29 cellular contexts compared by ENCODE assay signal in the genomic region with DNA sequence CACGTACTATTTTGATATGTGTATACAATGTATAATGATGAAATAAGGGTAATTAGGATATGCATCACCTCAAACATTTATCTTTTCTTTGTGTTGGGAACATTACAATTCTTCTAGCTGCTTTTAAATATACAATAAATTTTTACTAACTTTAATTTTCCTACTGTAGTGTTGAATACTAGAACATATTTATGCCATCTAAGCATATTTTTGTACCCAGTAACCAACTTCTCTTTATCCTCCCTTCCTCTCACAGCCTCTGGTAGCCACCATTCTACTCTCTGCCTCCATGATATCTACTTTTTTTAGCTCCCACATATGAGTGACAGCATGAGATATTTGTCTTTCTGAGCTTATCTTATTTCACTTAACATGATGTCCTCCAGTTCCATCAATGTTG.
"Had no signal": no experiment of that assay in that cellular context is flagged by ENCODE, and none has a peak within 500 bp of the region (broad histone marks: within the 10 kb centered on the region; RNA-seq: fewer than 3 reads in every experiment).

No MANE protein-coding gene starts in this region.

- H3K4me3 ChIP-seq: colonic mucosa, coronary artery, dorsolateral prefrontal cortex, esophagus muscularis mucosa, esophagus squamous epithelium, gastrocnemius medialis, gastroesophageal sphincter, heart left ventricle, heart right ventricle had no signal

- H3K27me3 ChIP-seq: colonic mucosa, dorsolateral prefrontal cortex, esophagus muscularis mucosa, esophagus squamous epithelium, foreskin keratinocyte, gastrocnemius medialis, gastroesophageal sphincter, heart left ventricle, heart right ventricle had no signal

- H3K4me1 Mint-ChIP-seq: endodermal cell had no signal

- DNase-seq: colonic mucosa; cortex of kidney; dermis blood vessel endothelial cell; dorsolateral prefrontal cortex; effector CD4-positive, alpha-beta T cell; effector CD8-positive, alpha-beta T cell; effector memory CD4-positive, alpha-beta T cell; effector memory CD8-positive, alpha-beta T cell; endodermal cell; erythroblast; esophagus squamous epithelium; foreskin fibroblast; foreskin melanocyte; gastrocnemius medialis; glutamatergic neuron; head of caudate nucleus; heart left ventricle; heart right ventricle had no signal

- H3K9me3 ChIP-seq: colonic mucosa, esophagus muscularis mucosa, esophagus squamous epithelium, gastrocnemius medialis, gastroesophageal sphincter, heart left ventricle had no signal

- H3K4me1 ChIP-seq: colonic mucosa, esophagus muscularis mucosa, esophagus squamous epithelium, gastrocnemius medialis, gastroesophageal sphincter, heart left ventricle, heart right ventricle had no signal

- H3K4me3 Mint-ChIP-seq: dendritic cell treated with granulocyte-macrophage colony-stimulating factor and Interleukin-4, amounts not matched to agents 40 ng/mL and 50 ng/mL, for 4 days; effector memory CD8-positive, alpha-beta T cell; endodermal cell had no signal

- H3K36me3 ChIP-seq: colonic mucosa, esophagus muscularis mucosa, esophagus squamous epithelium, gastrocnemius medialis, gastroesophageal sphincter, heart left ventricle, heart right ventricle had no signal

- ATAC-seq: effector memory CD8-positive, alpha-beta T cell; esophagus mucosa; foreskin keratinocyte; gastrocnemius medialis; gastroesophageal sphincter; heart left ventricle; heart right ventricle had no signal

- H3K27me3 Mint-ChIP-seq: dendritic cell treated with granulocyte-macrophage colony-stimulating factor and Interleukin-4, amounts not matched to agents 40 ng/mL and 50 ng/mL, for 4 days; effector memory CD8-positive, alpha-beta T cell had no signal

- H3K27ac ChIP-seq: colonic mucosa, coronary artery, dorsolateral prefrontal cortex, epithelial cell of prostate, esophagus muscularis mucosa, esophagus squamous epithelium, foreskin keratinocyte, gastrocnemius medialis, gastroesophageal sphincter, heart left ventricle, heart right ventricle had no signal

- H3K27ac Mint-ChIP-seq: dendritic cell treated with granulocyte-macrophage colony-stimulating factor and Interleukin-4, amounts not matched to agents 40 ng/mL and 50 ng/mL, for 4 days; effector memory CD8-positive, alpha-beta T cell; endodermal cell had no signal

- FAIRE-seq: colon, endometrium, endothelial cell of umbilical vein, frontal cortex had no signal
